Comparison of ENCODE assay signal across 8 cellular contexts in the genomic region with DNA sequence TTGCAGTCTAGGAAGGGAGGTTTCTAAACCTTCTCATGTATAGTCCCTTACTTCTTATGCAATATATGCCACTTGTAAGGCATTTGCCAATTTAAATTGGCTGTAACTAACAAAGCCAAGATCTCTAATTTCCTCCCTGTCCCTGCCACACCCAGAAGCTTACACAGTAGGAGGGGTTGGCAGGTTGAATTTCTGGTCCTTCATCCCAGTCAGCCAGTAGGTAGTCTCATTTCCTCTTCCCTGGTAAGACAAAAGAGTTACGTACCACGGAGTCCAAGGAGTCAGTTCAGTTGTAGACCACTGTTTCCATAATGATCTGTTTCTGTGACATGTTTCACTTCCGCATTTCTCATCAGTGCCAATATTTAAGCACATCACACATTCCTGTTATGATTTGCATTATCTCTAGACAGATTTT. TPM values are rescaled to one million over a fixed set of nuclear protein-coding genes. Genes with fewer than 3 reads are reported as not detected.
DNase-seq lines count a peak whose midpoint lies in the region; ATAC-seq, FAIRE-seq and TF ChIP-seq lines count a peak whose summit lies in the region.

No MANE protein-coding gene starts in this region.

- no peak for DNase-seq in GM12892 (ENCODE audit: insufficient read length)
- DNase-seq in epithelial cell of prostate (ENCODE audit: low read depth, low spot score), result peak; percentile 48
- DNase-seq in NCI-H2107 (lab: John Stamatoyannopoulos, UW), result no peak
- no peak for DNase-seq in DMS79 (lab: John Stamatoyannopoulos, UW)
- DNase-seq in activated naive CD8-positive, alpha-beta T cell treated with anti-CD3 and anti-CD28 coated beads for 36 hours, result no peak
- DNase-seq in sigmoid colon, result no peak

- no peaks in the 10 kb centered on the region for H3K36me3 ChIP-seq in sigmoid colon

- no peak overlapping the region for H3K27ac Mint-ChIP-seq in activated naive CD8-positive, alpha-beta T cell treated with anti-CD3 and anti-CD28 coated beads for 36 hours

- no peaks in the 10 kb centered on the region for H3K27me3 ChIP-seq in sigmoid colon

- no peak overlapping the region for H3K4me3 ChIP-seq in sigmoid colon

- 0 out of 2 replicates have a peak, but pooled peaks have one; percentile 20 for TF ChIP-seq POLR2A in GM12892 (IDR thresholded peaks at IDR 0.05; ENCODE audit: low read depth, low read length)
- no peak for TF ChIP-seq POLR2A in sigmoid colon (IDR thresholded peaks at IDR 0.05)

- peaks cover 5% of the 10 kb centered on the region for H3K36me3 Mint-ChIP-seq in activated naive CD8-positive, alpha-beta T cell treated with anti-CD3 and anti-CD28 coated beads for 36 hours

- ATAC-seq in GM21528 (IDR thresholded peaks at IDR 0.05; ENCODE audit: low FRiP score, unreplicated experiment) (peak; percentile 46), HG03520 (IDR thresholded peaks at IDR 0.05; ENCODE audit: unreplicated experiment) (peak; percentile 52)

- peaks cover 6% of the 10 kb centered on the region for H3K9me3 Mint-ChIP-seq in activated naive CD8-positive, alpha-beta T cell treated with anti-CD3 and anti-CD28 coated beads for 36 hours

- no peaks in the 10 kb centered on the region for H3K27me3 Mint-ChIP-seq in activated naive CD8-positive, alpha-beta T cell treated with anti-CD3 and anti-CD28 coated beads for 36 hours

- 53 to 64% methylated on average over 3 of the region's 3 CpGs for WGBS in sigmoid colon, 2 donors

- no peak overlapping the region for H3K4me3 Mint-ChIP-seq in activated naive CD8-positive, alpha-beta T cell treated with anti-CD3 and anti-CD28 coated beads for 36 hours

- peaks cover 2% of the 10 kb centered on the region for H3K4me1 Mint-ChIP-seq in activated naive CD8-positive, alpha-beta T cell treated with anti-CD3 and anti-CD28 coated beads for 36 hours

- peak; percentile 91 for FAIRE-seq in GM12892 (lab: Jason Lieb, UNC)

- intact Hi-C loops in sigmoid colon (cut with DNase I), result no loop called here

- H3K27ac ChIP-seq in epithelial cell of prostate (peak overlapping the region; percentile 57), sigmoid colon (no peak overlapping the region)

- no peak for TF ChIP-seq EP300 in sigmoid colon (IDR thresholded peaks at IDR 0.05)

- no peak for TF ChIP-seq CTCF in sigmoid colon (IDR thresholded peaks at IDR 0.05)

- H3K4me1 ChIP-seq in sigmoid colon, result peaks cover 0 to 15% (median 5%) of the 10 kb centered on the region in 4 donors

- H3K9me3 ChIP-seq in sigmoid colon, result no peaks in the 10 kb centered on the region

RNA-seq across cellular contexts. Expression of gene PLBD1, which starts 47.0 kb away (rescaled TPM):
- 0.28 TPM for polyA plus RNA-seq in GM12892 (2012; ENCODE audit: missing spikeins)
- total RNA-seq in activated naive CD8-positive, alpha-beta T cell treated with anti-CD3 and anti-CD28 coated beads for 36 hours, result under 1 TPM in 1 of 2 experiments, not detected in 1; 0.32 TPM
- total RNA-seq in sigmoid colon, result 10 to 100 TPM in 2 of 4 donors, 1 to 10 TPM in 2; 8.7 to 16.2 (median 11.8) TPM
- polyA plus RNA-seq in sigmoid colon, result 10 to 100 TPM; 15.6 to 24.4 (median 18.3) TPM

Comparison
In these comparisons a context has a peak if more than half of its experiments do, and no peak if none do; other contexts are left out.
1. RNA of gene PLBD1, which starts 47.0 kb away (total RNA-seq): 8.7 to 16.2 TPM in sigmoid colon; 0.32 TPM in activated naive CD8-positive, alpha-beta T cell treated with anti-CD3 and anti-CD28 coated beads for 36 hours; every median in the first group is over 4 times any median in the second.